5 cellular contexts compared by ENCODE assay signal in genomic region chr18:52427521-52428175, GRCh38.
"Had no signal": no experiment of that assay in that cellular context is flagged by ENCODE, and none has a peak within 500 bp of the region (broad histone marks: within the 10 kb centered on the region; RNA-seq: fewer than 3 reads in every experiment).

No MANE protein-coding gene starts in this region.

- H3K4me3 ChIP-seq: K562 had no signal

- DNase-seq: IMR-90, KBM-7, KG1 had no signal

- H3K27ac ChIP-seq: HL-60 had no signal
